Comparison of ENCODE assay signal across 29 cellular contexts in genomic region chr20:21067255-21067654, GRCh38. TPM values are rescaled to one million over a fixed set of nuclear protein-coding genes. Genes with fewer than 3 reads are reported as not detected.
"Had no signal": no experiment of that assay in that cellular context is flagged by ENCODE, and none has a peak within 500 bp of the region (broad histone marks: within the 10 kb centered on the region; RNA-seq: fewer than 3 reads in every experiment).

No MANE protein-coding gene starts in this region.

- H3K4me2 ChIP-seq: SK-N-SH had no signal

- ATAC-seq: activated CD4-positive, alpha-beta T cell treated with anti-CD3 and anti-CD28 coated beads for 36 hours; activated CD4-positive, CD25-positive, alpha-beta regulatory T cell treated with anti-CD3 and anti-CD28 coated beads, Interleukin-2, amount 50 U/mL, for 24 hours; activated CD8-positive, alpha-beta T cell treated with anti-CD3 and anti-CD28 coated beads, Interleukin-2, amount 10 ng/mL, durations not matched to agents 7 days and 5 days; activated naive CD4-positive, alpha-beta T cell treated with anti-CD3 and anti-CD28 coated beads, Interleukin-2, amount 50 U/mL, for 72 hours; activated T-cell treated with anti-CD3 and anti-CD28 coated beads, Interleukin-2, amount 50 U/mL, for 4 hours; body of pancreas; PC-3 had no signal

- H3K27ac ChIP-seq: adrenal gland, body of pancreas, breast epithelium, Peyer's patch, SJSA1 had no signal

- H3K4me1 ChIP-seq: adrenal gland, body of pancreas, breast epithelium, Peyer's patch, SJSA1 had no signal

- DNase-seq: activated CD4-positive, alpha-beta T cell treated with anti-CD3 and anti-CD28 coated beads for 36 hours; activated CD4-positive, alpha-beta T cell treated with anti-CD3 and anti-CD28 coated beads, Interleukin-2, amount 10 ng/mL, durations not matched to agents 7 days and 5 days; activated CD4-positive, alpha-beta T cell treated with anti-CD3 and anti-CD28 coated beads, Interleukin-2, amount 50 U/mL, for 48 hours; activated CD8-positive, alpha-beta memory T cell treated with anti-CD3 and anti-CD28 coated beads, Interleukin-2, amount 50 U/mL, for 4 hours; activated CD8-positive, alpha-beta T cell treated with anti-CD3 and anti-CD28 coated beads, Interleukin-2, amount 10 ng/mL, durations not matched to agents 7 days and 5 days; activated gamma-delta T cell treated with Interleukin-2 at 50 U/mL for 16 hours; activated naive CD4-positive, alpha-beta T cell treated with anti-CD3 and anti-CD28 coated beads for 36 hours; activated T-cell treated with anti-CD3 and anti-CD28 coated beads for 4 hours; activated T-cell treated with anti-CD3 and anti-CD28 coated beads, Interleukin-2, amount 50 U/mL, for 4 hours; adrenal gland; body of pancreas; NCI-H1105 treated with DMSO at 0.1 percent for 48 hours; NCI-H1436; NCI-H1694; NCI-H1930; NCI-H2081 treated with DMSO at 0.1 percent for 48 hours; NCI-H345; NCI-H524 treated with DMSO at 0.1 percent for 48 hours; PC-3; Peyer's patch; RPMI8226; SHP77 treated with DMSO at 0.1 percent for 48 hours; SK-N-SH had no signal

- FAIRE-seq: astrocyte, TTC549 had no signal

- H3K36me3 ChIP-seq: adrenal gland, breast epithelium, Peyer's patch, SJSA1 had no signal

- H3K4me3 ChIP-seq: adrenal gland, body of pancreas, breast epithelium, Peyer's patch, SJSA1 had no signal

- H3K9me3 ChIP-seq: adrenal gland, body of pancreas, breast epithelium, Peyer's patch, SJSA1, SK-N-SH had no signal

RNA-seq across cellular contexts. Expression of gene LINC00237, which starts 38.9 kb away (rescaled TPM):
- polyA plus RNA-seq: adrenal gland, SK-N-SH had no signal
